12 cellular contexts compared by ENCODE assay signal in the genomic region with DNA sequence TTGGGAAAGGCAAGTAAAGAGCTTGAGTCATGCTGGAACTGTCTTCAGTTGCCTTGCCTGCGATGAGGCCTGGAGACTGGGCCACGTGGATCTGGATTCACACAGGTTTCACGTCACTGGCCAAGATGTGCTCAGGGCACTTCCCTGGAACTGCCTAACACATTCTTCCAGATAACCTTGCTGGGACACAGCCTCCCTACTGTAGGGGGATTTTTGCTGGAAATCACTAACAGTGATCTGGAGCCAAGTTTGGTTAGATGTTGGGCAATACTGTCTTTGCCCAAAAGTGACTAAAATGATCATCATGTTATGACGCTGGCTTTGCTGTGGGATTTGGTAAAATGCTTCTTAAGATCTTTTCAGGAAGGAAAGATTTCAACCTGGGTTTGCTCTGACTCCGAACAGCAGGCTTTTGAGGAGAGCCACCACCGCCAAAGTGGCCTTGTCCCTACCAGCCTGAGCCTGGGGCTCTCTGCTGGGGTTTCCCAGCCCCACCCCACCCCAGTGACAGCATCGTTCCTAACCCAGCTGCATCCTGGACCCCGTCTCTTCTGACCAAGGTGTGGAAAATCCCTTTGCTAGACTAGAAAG. TPM values are rescaled to one million over a fixed set of nuclear protein-coding genes. Genes with fewer than 3 reads are reported as not detected.
DNase-seq lines count a peak whose midpoint lies in the region; ATAC-seq and TF ChIP-seq lines count a peak whose summit lies in the region.
"Had no signal": no experiment of that assay in that cellular context is flagged by ENCODE, and none has a peak within 500 bp of the region (broad histone marks: within the 10 kb centered on the region; RNA-seq: fewer than 3 reads in every experiment).

No MANE protein-coding gene starts in this region.

- H3K4me3 ChIP-seq in AG10803 (ENCODE audit: low read length) (no peak overlapping the region), epithelial cell of proximal tubule (ENCODE audit: low read depth, low read length) (no peak overlapping the region)

- H3K36me3 Mint-ChIP-seq in mesothelial cell of epicardium = no peaks in the 10 kb centered on the region
- H3K36me3 Mint-ChIP-seq: activated naive CD4-positive, alpha-beta T cell treated with anti-CD3 and anti-CD28 coated beads, Interleukin-2, amount 50 U/mL, for 24 hours had no signal

- no peaks in the 10 kb centered on the region for H3K9me3 Mint-ChIP-seq in mesothelial cell of epicardium
- H3K9me3 Mint-ChIP-seq: activated naive CD4-positive, alpha-beta T cell treated with anti-CD3 and anti-CD28 coated beads, Interleukin-2, amount 50 U/mL, for 24 hours had no signal

- no peaks in the 10 kb centered on the region for H3K27me3 Mint-ChIP-seq in mesothelial cell of epicardium (ENCODE audit: low read depth)
- H3K27me3 Mint-ChIP-seq: activated naive CD4-positive, alpha-beta T cell treated with anti-CD3 and anti-CD28 coated beads, Interleukin-2, amount 50 U/mL, for 24 hours had no signal

- TF ChIP-seq CTCF in AG10803 (conservative IDR thresholded peaks at IDR 0.05; ENCODE audit: low read length) (no peak), epithelial cell of proximal tubule (conservative IDR thresholded peaks at IDR 0.05; ENCODE audit: low read depth, low read length) (no peak), omental fat pad (IDR thresholded peaks at IDR 0.05) (no peak), mesothelial cell of epicardium (IDR thresholded peaks at IDR 0.05; ENCODE audit: unreplicated experiment) (no peak)

- no peaks in the 10 kb centered on the region for H3K4me1 Mint-ChIP-seq in mesothelial cell of epicardium
- H3K4me1 Mint-ChIP-seq: activated naive CD4-positive, alpha-beta T cell treated with anti-CD3 and anti-CD28 coated beads, Interleukin-2, amount 50 U/mL, for 24 hours had no signal

- DNase-seq in AG10803 (ENCODE audit: low read depth) (peak; percentile 99), MV-4-11 (lab: John Stamatoyannopoulos, UW) (peak; percentile 66), epithelial cell of proximal tubule (ENCODE audit: low read depth) (peak; percentile 61), omental fat pad (ENCODE audit: low spot score) (no peak), NCI-H2227 (lab: John Stamatoyannopoulos, UW; ENCODE audit: unreplicated experiment) (no peak), NCI-H446 (lab: John Stamatoyannopoulos, UW) (no peak), mesothelial cell of epicardium (ENCODE audit: low spot score in 2 of 2, unreplicated experiment in 2 of 2) (no peak), Kasumi-1 (lab: John Stamatoyannopoulos, UW) (no peak)
- DNase-seq: Caco-2; NCI-H2081 treated with DMSO at 0.1 percent for 48 hours; stimulated activated CD4-positive, alpha-beta T cell treated with anti-CD3 and anti-CD28 coated beads, Interleukin-12 subunit alpha, Interleukin-12 subunit beta, amount 100 ng/mL, for 4 hours had no signal

- H3K4me3 Mint-ChIP-seq in mesothelial cell of epicardium = no peak overlapping the region
- H3K4me3 Mint-ChIP-seq: activated naive CD4-positive, alpha-beta T cell treated with anti-CD3 and anti-CD28 coated beads, Interleukin-2, amount 50 U/mL, for 24 hours had no signal

- H3K27ac Mint-ChIP-seq in mesothelial cell of epicardium = no peak overlapping the region
- H3K27ac Mint-ChIP-seq: activated naive CD4-positive, alpha-beta T cell treated with anti-CD3 and anti-CD28 coated beads, Interleukin-2, amount 50 U/mL, for 24 hours had no signal

- ATAC-seq in omental fat pad (ENCODE audit: low FRiP score) = peak; percentile 87

RNA-seq across cellular contexts. Expression of a gene that starts 14.7 kb away (rescaled TPM):
- total RNA-seq in epithelial cell of proximal tubule (2.1 and 2.2 TPM in 2 replicates), omental fat pad (100 to 1,000 TPM; 110 to 438 (median 388) TPM), mesothelial cell of epicardium (21.9 to 22.1 TPM (median 22.1 TPM) in 3 replicates)

RNA-seq across cellular contexts. Expression of a gene that starts 29.1 kb away (rescaled TPM):
- total RNA-seq in epithelial cell of proximal tubule (50.9 and 60.3 TPM in 2 replicates), omental fat pad (10 to 100 TPM; 24.0 to 34.8 (median 30.3) TPM), mesothelial cell of epicardium (64.2 to 79.3 TPM (median 68.2 TPM) in 3 replicates)

RNA-seq across cellular contexts. Expression of a gene that starts 36.0 kb away (rescaled TPM):
- total RNA-seq in epithelial cell of proximal tubule = 10.4 and 11.2 TPM in 2 replicates
- total RNA-seq in omental fat pad = 10 to 100 TPM; 12.2 to 52.3 (median 22.2) TPM
- total RNA-seq in mesothelial cell of epicardium = 72.5 to 77.7 TPM (median 76.2 TPM) in 3 replicates

RNA-seq across cellular contexts. Expression of a gene that starts 58.9 kb away (rescaled TPM):
- 258 and 338 TPM in 2 replicates for total RNA-seq in epithelial cell of proximal tubule
- 100 to 1,000 TPM; 325 to 516 (median 441) TPM for total RNA-seq in omental fat pad
- 373 to 393 TPM (median 375 TPM) in 3 replicates for total RNA-seq in mesothelial cell of epicardium

Comparison
In these comparisons a context has a peak if more than half of its experiments do, and no peak if none do; other contexts are left out.
1. DNase-seq: peak in AG10803 (single experiment), MV-4-11 (single experiment) and epithelial cell of proximal tubule (single experiment); none in omental fat pad (single experiment), NCI-H2227 (single experiment), NCI-H446 (0 of 2), mesothelial cell of epicardium (0 of 2) and Kasumi-1 (0 of 2).